ENCODE assay signal across 12 cellular contexts in genomic region chr3:146313411-146314111, GRCh38.
A peak's percentile ranks its signal among the peaks of the same experiment; 100 is the strongest.
DNase-seq lines count a peak whose midpoint lies in the region; ATAC-seq and TF ChIP-seq lines count a peak whose summit lies in the region.
"Had no signal": no experiment of that assay in that cellular context is flagged by ENCODE, and none has a peak within 500 bp of the region (broad histone marks: within the 10 kb centered on the region; RNA-seq: fewer than 3 reads in every experiment).

No MANE protein-coding gene starts in this region.

- no peaks in the 10 kb centered on the region for H3K36me3 ChIP-seq in lung (ENCODE audit: control insufficient read depth in 2 of 2, insufficient read depth in 2 of 2, low read length in 2 of 2)
- H3K36me3 ChIP-seq: Peyer's patch had no signal

- CTCF ChIA-PET in AG04449 (lab: Yijun Ruan, JAX), result interaction anchor here (0.7 to 3.0 kb wide), 7 partner anchors 12 to 281 kb away, joined by 3 to 34 read pairs (median 4); no protein-coding TSS in a partner anchor

- 57 to 87% methylated on average over 3 of the region's 3 CpGs for WGBS in lung, 2 donors

- no peak overlapping the region for H3K27ac ChIP-seq in lung (ENCODE audit: low read depth in 1 of 2, low read length in 1 of 2)
- H3K27ac ChIP-seq: Peyer's patch had no signal

- H3K27me3 ChIP-seq in lung (ENCODE audit: control insufficient read depth, insufficient read depth), result no peaks in the 10 kb centered on the region
- H3K27me3 ChIP-seq: Peyer's patch had no signal

- H3K4me1 ChIP-seq in lung (ENCODE audit: control insufficient read depth in 2 of 2, insufficient read depth in 2 of 2, low read length in 2 of 2), result no peaks in the 10 kb centered on the region
- H3K4me1 ChIP-seq: Peyer's patch had no signal

- H3K4me3 ChIP-seq in AG04449 (ENCODE audit: low read depth, low read length) (no peak overlapping the region), choroid plexus epithelial cell (ENCODE audit: low read depth, low read length) (no peak overlapping the region), lung (no peak overlapping the region)
- H3K4me3 ChIP-seq: coronary artery, Peyer's patch had no signal

- peak; percentile 57 for DNase-seq in AG04449 (ENCODE audit: low read depth, low spot score)
- peak; percentile 84 for DNase-seq in HS-27A (ENCODE audit: low read depth)
- peak; percentile 93 for DNase-seq in choroid plexus epithelial cell (ENCODE audit: low read depth)
- DNase-seq in lung (ENCODE audit: low spot score), result no peak
- no peak for DNase-seq in DMS 273 treated with DMSO at 0.1 percent for 48 hours (lab: John Stamatoyannopoulos, UW)
- no peak for DNase-seq in MV-4-11 (lab: John Stamatoyannopoulos, UW)
- DNase-seq: activated B cell treated with CpG ODN at 0.5 μM for 24 hours, C1 segment of cervical spinal cord, Peyer's patch had no signal

- POLR2A ChIA-PET in AG04449 (lab: Yijun Ruan, JAX), result interaction anchor here (0.6 to 1.7 kb wide), 4 partner anchors 41 to 152 kb away, joined by 3 to 7 read pairs (median 4); partner anchors contain the start of gene PLOD2

- H3K9me3 ChIP-seq in lung (ENCODE audit: control insufficient read depth in 2 of 2, insufficient read depth in 1 of 2, low read length in 1 of 2), result no peaks in the 10 kb centered on the region
- H3K9me3 ChIP-seq: Peyer's patch had no signal

- ATAC-seq in lung (ENCODE audit: insufficient read depth, low FRiP score), result peak; percentile 66
- no peak for ATAC-seq in GM21786 (IDR thresholded peaks at IDR 0.05; ENCODE audit: unreplicated experiment)
- no peak for ATAC-seq in HG02571 (IDR thresholded peaks at IDR 0.05; ENCODE audit: unreplicated experiment)

- no peak for TF ChIP-seq CTCF in AG04449 (IDR thresholded peaks at IDR 0.05; ENCODE audit: insufficient read depth, low read length, missing control alignments)
- TF ChIP-seq CTCF in choroid plexus epithelial cell (conservative IDR thresholded peaks at IDR 0.05; ENCODE audit: low read depth, low read length), result no peak
- TF ChIP-seq CTCF in lung (IDR thresholded peaks at IDR 0.05; ENCODE audit: control extremely low read depth, extremely low read depth), result no peak

Comparison
In these comparisons a context has a peak if more than half of its experiments do, and no peak if none do; other contexts are left out.
1. DNase-seq: peak in AG04449 (single experiment), HS-27A (single experiment) and choroid plexus epithelial cell (single experiment); none in lung (single experiment), DMS 273 treated with DMSO at 0.1 percent for 48 hours (single experiment) and MV-4-11 (single experiment).